ENCODE assay signal across 8 cellular contexts in genomic region chr15:55993111-55993803, GRCh38. TPM values are rescaled to one million over a fixed set of nuclear protein-coding genes. Genes with fewer than 3 reads are reported as not detected.
DNase-seq lines count a peak whose midpoint lies in the region; ATAC-seq and TF ChIP-seq lines count a peak whose summit lies in the region.

NEDD4 (minus strand) TSS chr15:55993612; CDS start chr15:55993555, 57 bp downstream.

- peak within 1 kb of the TSS; percentile 85 to 96 (median 96) for H3K27ac Mint-ChIP-seq in brain

- H3K4me3 ChIP-seq in iPS-11a (ENCODE audit: low read depth, low read length), result peak within 1 kb of the TSS; percentile 65
- H3K4me3 ChIP-seq in skeletal muscle cell (ENCODE audit: low read depth, low read length), result peak within 1 kb of the TSS; percentile 52

- peak; percentile 90 for ATAC-seq in GM18502 (IDR thresholded peaks at IDR 0.05; ENCODE audit: poor library complexity, unreplicated experiment)
- ATAC-seq in HG02943 (IDR thresholded peaks at IDR 0.05; ENCODE audit: low read depth, unreplicated experiment), result peak; percentile 87

- peaks cover 47% of the 10 kb centered on the region for H3K4me1 Mint-ChIP-seq in brain

- TF ChIP-seq CTCF in brain (conservative IDR thresholded peaks at IDR 0.05), result peak in 1 of 2 experiments; percentile 32

- H3K9me3 Mint-ChIP-seq in brain, result peaks cover 0 to 4% (median 2%) of the 10 kb centered on the region in 5 experiments

- H3K27me3 Mint-ChIP-seq in brain, result peaks cover 3% of the 10 kb centered on the region

- peaks cover 11% of the 10 kb centered on the region for H3K36me3 Mint-ChIP-seq in brain

- DNase-seq in NCI-H2029 (lab: John Stamatoyannopoulos, UW), result peak; percentile 31
- peak; percentile 87 for DNase-seq in UCSD-AML1 (lab: John Stamatoyannopoulos, UW; ENCODE audit: unreplicated experiment)
- DNase-seq in skeletal muscle cell (ENCODE audit: low read depth), result peak; percentile 64
- DNase-seq in NK-92 (lab: John Stamatoyannopoulos, UW; ENCODE audit: unreplicated experiment), result no peak

- peak within 1 kb of the TSS; percentile 90 to 99 (median 95) for H3K4me3 Mint-ChIP-seq in brain

RNA-seq across cellular contexts. Expression of gene NEDD4, which starts in this region (rescaled TPM):
- 1.7 TPM for polyA plus RNA-seq in brain (ENCODE audit: insufficient read depth, low read depth, low replicate concordance)
